ENCODE assay signal across 2 cellular contexts in genomic region chr3:13557417-13557816, GRCh38.
A peak's percentile ranks its signal among the peaks of the same experiment; 100 is the strongest.
TF ChIP-seq lines count a peak whose summit lies in the region.

No MANE protein-coding gene starts in this region.

TF ChIP-seq in IMR-90, 13 proteins besides CTCF, POLR2A, EP300 and RAD21:
- TF ChIP-seq FOS (IDR thresholded peaks at IDR 0.05; ENCODE audit: low read depth, low read length): no peak
- peak; percentile 48; the same call in 1 of the 2 replicates for TF ChIP-seq USF2 (IDR thresholded peaks at IDR 0.05; ENCODE audit: low read depth, low read length)
- no peak for TF ChIP-seq MAZ (IDR thresholded peaks at IDR 0.05; ENCODE audit: borderline replicate concordance, low read depth, low read length)
TF ChIP-seq in IMR-90: peak in this region for 1.

TF ChIP-seq in GM12878, 131 proteins besides CTCF, POLR2A, EP300 and RAD21:
- TF ChIP-seq USF1 (IDR thresholded peaks at IDR 0.05; ENCODE audit: borderline replicate concordance, extremely low read length, insufficient read depth, low read depth, low read length) (peak; percentile 52), MAX (IDR thresholded peaks at IDR 0.05; ENCODE audit: low read depth, low read length) (no peak)
